In genomic region chr2:26033769-26034596, GRCh38 we compare ENCODE assay signal across 1 cellular context.
TF ChIP-seq lines count a peak whose summit lies in the region.

RAB10 (plus strand) TSS chr2:26034084; CDS start chr2:26034609, 525 bp downstream.

TF ChIP-seq in SK-N-SH, 30 proteins besides CTCF, POLR2A, EP300 and RAD21 (continued from another document):
- TF ChIP-seq REST (IDR thresholded peaks at IDR 0.05; ENCODE audit: low read depth, low read length) (peak; percentile 36; the same call in 1 of the 2 replicates), MAX (IDR thresholded peaks at IDR 0.05; ENCODE audit: low read depth) (peak; percentile 26), POLR2AphosphoS5 (IDR thresholded peaks at IDR 0.05; ENCODE audit: low read depth, low read length) (peak; percentile 94), JUND (IDR thresholded peaks at IDR 0.05) (no peak), NFIC (IDR thresholded peaks at IDR 0.05; ENCODE audit: borderline replicate concordance) (no peak), GATA2 (CRISPR knock-in tag; IDR thresholded peaks at IDR 0.05) (no peak), ELF1 (IDR thresholded peaks at IDR 0.05) (0 out of 2 replicates have a peak, but pooled peaks have one; percentile 32)
